In genomic region chr9:28212979-28213378, GRCh38 we compare ENCODE assay signal across 12 cellular contexts.
DNase-seq lines count a peak whose midpoint lies in the region; ATAC-seq lines count a peak whose summit lies in the region.
"Had no signal": no experiment of that assay in that cellular context is flagged by ENCODE, and none has a peak within 500 bp of the region (broad histone marks: within the 10 kb centered on the region; RNA-seq: fewer than 3 reads in every experiment).

No MANE protein-coding gene starts in this region.

- no peak overlapping the region for H3K23ac ChIP-seq in mesendoderm (ENCODE audit: low read length)

- H3K9me3 Mint-ChIP-seq in activated naive CD8-positive, alpha-beta T cell treated with anti-CD3 and anti-CD28 coated beads, Interleukin-2, amount 50 U/mL, for 24 hours = no peaks in the 10 kb centered on the region
- H3K9me3 Mint-ChIP-seq: brain; T-helper 1 cell treated with Interleukin-12 subunit alpha and Interleukin-12 subunit beta and Interleukin-4 antibody, amounts not matched to agents 30 μg/mL and 1 μg/mL, for 36 hours had no signal

- H3K56ac ChIP-seq in mesendoderm (ENCODE audit: low read length) = no peak overlapping the region

- H2BK15ac ChIP-seq in mesendoderm (replicated peaks; ENCODE audit: low read depth) = no peak overlapping the region

- no peak overlapping the region for H4K8ac ChIP-seq in mesendoderm (ENCODE audit: low read depth, low read length)

- peaks cover 5% of the 10 kb centered on the region for H3K27me3 ChIP-seq in adipocyte (replicated peaks; ENCODE audit: control insufficient read depth, insufficient read depth, low read length)
- no peaks in the 10 kb centered on the region for H3K27me3 ChIP-seq in mesendoderm (ENCODE audit: insufficient read depth, low read length, poor library complexity)
- H3K27me3 ChIP-seq: neutrophil had no signal

- H3K27ac ChIP-seq in mesendoderm (ENCODE audit: low read depth, low read length) = no peak overlapping the region
- H3K27ac ChIP-seq: neutrophil had no signal

- no peak overlapping the region for H3K9ac ChIP-seq in adipocyte (ENCODE audit: low read length)
- H3K9ac ChIP-seq in mesendoderm (ENCODE audit: low read length) = no peak overlapping the region

- no peaks in the 10 kb centered on the region for H3K79me1 ChIP-seq in mesendoderm (ENCODE audit: low read length)

- H2BK120ac ChIP-seq in mesendoderm (ENCODE audit: low read depth, low read length) = no peak overlapping the region

- peak; percentile 67 for DNase-seq in adipocyte (ENCODE audit: low read depth)
- peak; percentile 52 for DNase-seq in mesendoderm
- DNase-seq in GF-D8 (lab: John Stamatoyannopoulos, UW) = no peak
- no peak for DNase-seq in activated naive CD8-positive, alpha-beta T cell treated with anti-CD3 and anti-CD28 coated beads, Interleukin-2, amount 50 U/mL, for 24 hours
- DNase-seq in midbrain (lab: John Stamatoyannopoulos, UW) = no peak
- no peak for DNase-seq in DMS153 (lab: John Stamatoyannopoulos, UW)
- DNase-seq: substantia nigra had no signal

- H2BK5ac ChIP-seq in mesendoderm (ENCODE audit: low read length) = no peak overlapping the region

- H3K27me3 Mint-ChIP-seq in activated naive CD8-positive, alpha-beta T cell treated with anti-CD3 and anti-CD28 coated beads, Interleukin-2, amount 50 U/mL, for 24 hours = no peaks in the 10 kb centered on the region
- H3K27me3 Mint-ChIP-seq: brain had no signal

- H3K36me3 ChIP-seq in adipocyte (ENCODE audit: control insufficient read depth, insufficient read depth, low read length, severe bottlenecking) = no peaks in the 10 kb centered on the region
- H3K36me3 ChIP-seq in mesendoderm (ENCODE audit: control insufficient read depth, insufficient read depth, low read length) = no peaks in the 10 kb centered on the region
- H3K36me3 ChIP-seq: neutrophil had no signal

- no peak overlapping the region for H3K4ac ChIP-seq in mesendoderm (ENCODE audit: low read depth, low read length)

- H3K79me2 ChIP-seq in mesendoderm (ENCODE audit: control insufficient read depth, insufficient read depth, low read length) = no peaks in the 10 kb centered on the region

- H3K27ac Mint-ChIP-seq in activated naive CD8-positive, alpha-beta T cell treated with anti-CD3 and anti-CD28 coated beads, Interleukin-2, amount 50 U/mL, for 24 hours = no peak overlapping the region
- H3K27ac Mint-ChIP-seq: T-helper 1 cell treated with Interleukin-12 subunit alpha and Interleukin-12 subunit beta and Interleukin-4 antibody, amounts not matched to agents 30 μg/mL and 1 μg/mL, for 36 hours had no signal

- no peak overlapping the region for H3K18ac ChIP-seq in mesendoderm (ENCODE audit: low read length)

- H3K4me3 ChIP-seq in adipocyte (ENCODE audit: low read length) (no peak overlapping the region), mesendoderm (ENCODE audit: low read length) (no peak overlapping the region)

- ATAC-seq in GM18498 (IDR thresholded peaks at IDR 0.05; ENCODE audit: unreplicated experiment) (peak; percentile 88), HG03439 (IDR thresholded peaks at IDR 0.05; ENCODE audit: unreplicated experiment) (peak; percentile 92)
- no peak for ATAC-seq in activated naive CD8-positive, alpha-beta T cell treated with anti-CD3 and anti-CD28 coated beads, Interleukin-2, amount 50 U/mL, for 24 hours

- H3K9me3 ChIP-seq in adipocyte (ENCODE audit: control insufficient read depth, low read length) = no peaks in the 10 kb centered on the region
- H3K9me3 ChIP-seq: neutrophil had no signal

- no peaks in the 10 kb centered on the region for H3K36me3 Mint-ChIP-seq in activated naive CD8-positive, alpha-beta T cell treated with anti-CD3 and anti-CD28 coated beads, Interleukin-2, amount 50 U/mL, for 24 hours (ENCODE audit: low read depth)
- H3K36me3 Mint-ChIP-seq: brain had no signal

- H4K5ac ChIP-seq in mesendoderm (ENCODE audit: low read length) = no peak overlapping the region

- H3K4me2 ChIP-seq in mesendoderm (ENCODE audit: low read length) = no peak overlapping the region

- no peak overlapping the region for H3K4me3 Mint-ChIP-seq in activated naive CD8-positive, alpha-beta T cell treated with anti-CD3 and anti-CD28 coated beads, Interleukin-2, amount 50 U/mL, for 24 hours
- H3K4me3 Mint-ChIP-seq: brain; T-helper 1 cell treated with Interleukin-12 subunit alpha and Interleukin-12 subunit beta and Interleukin-4 antibody, amounts not matched to agents 30 μg/mL and 1 μg/mL, for 36 hours had no signal

- H3K4me1 ChIP-seq in adipocyte (ENCODE audit: control insufficient read depth, insufficient read depth, low read length) (peaks cover 13% of the 10 kb centered on the region), mesendoderm (ENCODE audit: control insufficient read depth, low read depth, low read length) (no peaks in the 10 kb centered on the region)

- no peak overlapping the region for H2AK5ac ChIP-seq in mesendoderm (ENCODE audit: low read length)

- H3K4me1 Mint-ChIP-seq in activated naive CD8-positive, alpha-beta T cell treated with anti-CD3 and anti-CD28 coated beads, Interleukin-2, amount 50 U/mL, for 24 hours = no peaks in the 10 kb centered on the region

Comparison
In these comparisons a context has a peak if more than half of its experiments do, and no peak if none do; other contexts are left out.
1. DNase-seq: peak in adipocyte (single experiment) and mesendoderm (single experiment); none in GF-D8 (single experiment), activated naive CD8-positive, alpha-beta T cell treated with anti-CD3 and anti-CD28 coated beads, Interleukin-2, amount 50 U/mL, for 24 hours (single experiment), midbrain (single experiment) and DMS153 (single experiment).